18 cellular contexts compared by ENCODE assay signal in the genomic region with DNA sequence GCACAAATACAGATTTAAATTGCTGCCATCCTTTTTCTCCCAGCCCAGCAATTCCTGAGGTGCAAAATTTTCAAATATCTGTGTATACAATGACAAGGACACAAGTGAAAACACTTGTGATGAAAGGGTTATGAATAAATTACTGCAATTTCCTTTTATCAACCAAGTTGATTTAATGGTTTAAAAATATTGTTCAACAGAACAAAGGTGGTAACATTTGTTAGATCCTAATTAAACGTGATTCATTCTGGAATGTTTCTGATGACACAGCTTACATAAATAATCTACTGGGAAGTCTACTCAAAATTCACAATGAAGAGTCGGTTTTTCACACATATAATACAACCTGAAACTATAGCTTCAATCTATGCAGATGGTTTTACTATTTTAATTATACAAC. TPM values are rescaled to one million over a fixed set of nuclear protein-coding genes. Genes with fewer than 3 reads are reported as not detected.
DNase-seq lines count a peak whose midpoint lies in the region; FAIRE-seq and TF ChIP-seq lines count a peak whose summit lies in the region.
"Had no signal": no experiment of that assay in that cellular context is flagged by ENCODE, and none has a peak within 500 bp of the region (broad histone marks: within the 10 kb centered on the region; RNA-seq: fewer than 3 reads in every experiment).

No MANE protein-coding gene starts in this region.

- TF ChIP-seq CTCF in Calu3 (IDR thresholded peaks at IDR 0.05; ENCODE audit: unreplicated experiment) (no peak), OCI-LY1 (IDR thresholded peaks at IDR 0.05; ENCODE audit: low read length) (no peak), bronchial epithelial cell (IDR thresholded peaks at IDR 0.05; ENCODE audit: insufficient read depth, low read length, severe bottlenecking) (no peak), nephron (IDR thresholded peaks at IDR 0.05; ENCODE audit: unreplicated experiment in 3 of 3) (no peak)

- H3K27me3 Mint-ChIP-seq in Calu3 (ENCODE audit: unreplicated experiment), result no peaks in the 10 kb centered on the region
- no peaks in the 10 kb centered on the region for H3K27me3 Mint-ChIP-seq in nephron (ENCODE audit: low read depth)
- H3K27me3 Mint-ChIP-seq in activated CD4-positive, alpha-beta T cell treated with anti-CD3 and anti-CD28 coated beads, Interleukin-2, amount 10 ng/mL, durations not matched to agents 7 days and 5 days, result no peaks in the 10 kb centered on the region
- H3K27me3 Mint-ChIP-seq: activated CD4-positive, alpha-beta memory T cell treated with anti-CD3 and anti-CD28 coated beads for 36 hours; activated naive CD4-positive, alpha-beta T cell treated with anti-CD3 and anti-CD28 coated beads, Interleukin-2, amount 50 U/mL, for 24 hours had no signal

- no peaks in the 10 kb centered on the region for H4K20me1 ChIP-seq in OCI-LY1 (ENCODE audit: insufficient read depth, low read length)

- peak overlapping the region; percentile 85 for H3K27ac Mint-ChIP-seq in Calu3 (ENCODE audit: unreplicated experiment)
- H3K27ac Mint-ChIP-seq in nephron, result peak overlapping the region in 2 of 3 experiments; percentile 73 to 88
- H3K27ac Mint-ChIP-seq in activated CD4-positive, alpha-beta T cell treated with anti-CD3 and anti-CD28 coated beads, Interleukin-2, amount 10 ng/mL, durations not matched to agents 7 days and 5 days, result no peak overlapping the region
- H3K27ac Mint-ChIP-seq: activated CD4-positive, alpha-beta memory T cell treated with anti-CD3 and anti-CD28 coated beads for 36 hours had no signal

- H3K27me3 ChIP-seq in OCI-LY1 (ENCODE audit: insufficient read depth, low read length) (no peaks in the 10 kb centered on the region), bronchial epithelial cell (ENCODE audit: control insufficient read depth, insufficient read depth, low read length) (no peaks in the 10 kb centered on the region), H7 (ENCODE audit: control insufficient read depth, insufficient read depth, low read length) (no peaks in the 10 kb centered on the region)
- H3K27me3 ChIP-seq: MG63, stomach, uterus had no signal

- H3K4me1 Mint-ChIP-seq in Calu3 (ENCODE audit: low read depth, unreplicated experiment) (peaks cover 91% of the 10 kb centered on the region), nephron (peaks cover 48% of the 10 kb centered on the region)
- peaks cover 37% of the 10 kb centered on the region for H3K4me1 Mint-ChIP-seq in activated CD4-positive, alpha-beta T cell treated with anti-CD3 and anti-CD28 coated beads, Interleukin-2, amount 10 ng/mL, durations not matched to agents 7 days and 5 days

- BruUV-seq in Calu3 (replicated peaks; lab: Mats Ljungman, UMichigan), result no TSS peak

- H3K4me3 ChIP-seq in OCI-LY1 (ENCODE audit: low read depth, low read length, poor library complexity, severe bottlenecking), result no peak overlapping the region
- no peak overlapping the region for H3K4me3 ChIP-seq in bronchial epithelial cell (ENCODE audit: low read depth, low read length)
- H3K4me3 ChIP-seq in H7 (ENCODE audit: insufficient read depth, low read depth, low read length), result no peak overlapping the region
- H3K4me3 ChIP-seq: MG63, stomach, uterus had no signal

- H2AFZ ChIP-seq in OCI-LY1 (ENCODE audit: low read length), result no peak overlapping the region

- no peaks in the 10 kb centered on the region for H3K9me3 ChIP-seq in OCI-LY1 (ENCODE audit: low read length)
- H3K9me3 ChIP-seq: MG63, stomach, uterus had no signal

- H3K36me3 Mint-ChIP-seq in Calu3 (ENCODE audit: insufficient read depth, unreplicated experiment), result peaks cover 13% of the 10 kb centered on the region
- H3K36me3 Mint-ChIP-seq in nephron (ENCODE audit: low read depth), result no peaks in the 10 kb centered on the region
- no peaks in the 10 kb centered on the region for H3K36me3 Mint-ChIP-seq in activated CD4-positive, alpha-beta T cell treated with anti-CD3 and anti-CD28 coated beads, Interleukin-2, amount 10 ng/mL, durations not matched to agents 7 days and 5 days (ENCODE audit: low read depth)
- H3K36me3 Mint-ChIP-seq: activated naive CD4-positive, alpha-beta T cell treated with anti-CD3 and anti-CD28 coated beads, Interleukin-2, amount 50 U/mL, for 24 hours had no signal

- H3K4me2 ChIP-seq in OCI-LY1 (ENCODE audit: low read length), result peak overlapping the region; percentile 88

- H3K9ac ChIP-seq in OCI-LY1 (ENCODE audit: low read length), result peak overlapping the region; percentile 8; the same call in 1 of the 2 replicates

- CTCF ChIA-PET in Calu3 (lab: Charles Lee), result interaction anchor here (0.7 to 1.6 kb wide), 7 partner anchors 14 to 149 kb away, joined by 3 to 4 read pairs (median 4); partner anchors contain the start of gene SLC9A8
- CTCF ChIA-PET in activated CD4-positive, alpha-beta T cell treated with anti-CD3 and anti-CD28 coated beads, Interleukin-2, amount 10 ng/mL, durations not matched to agents 7 days and 5 days (lab: Charles Lee), result interaction anchor here (0.9 to 1.4 kb wide), 2 partner anchors 11 to 12 kb away, joined by 3 read pairs; no protein-coding TSS in a partner anchor

- peaks cover 100% of the 10 kb centered on the region for H3K4me1 ChIP-seq in OCI-LY1 (ENCODE audit: insufficient read depth, low read length, severe bottlenecking)

- peaks cover 99% of the 10 kb centered on the region for H3K79me2 ChIP-seq in OCI-LY1 (ENCODE audit: insufficient read depth, low read length)

- no peaks in the 10 kb centered on the region for H3K9me3 Mint-ChIP-seq in Calu3 (ENCODE audit: low read depth, unreplicated experiment)
- no peaks in the 10 kb centered on the region for H3K9me3 Mint-ChIP-seq in nephron
- no peaks in the 10 kb centered on the region for H3K9me3 Mint-ChIP-seq in activated CD4-positive, alpha-beta T cell treated with anti-CD3 and anti-CD28 coated beads, Interleukin-2, amount 10 ng/mL, durations not matched to agents 7 days and 5 days
- H3K9me3 Mint-ChIP-seq: activated CD4-positive, alpha-beta memory T cell treated with anti-CD3 and anti-CD28 coated beads for 36 hours; activated naive CD4-positive, alpha-beta T cell treated with anti-CD3 and anti-CD28 coated beads, Interleukin-2, amount 50 U/mL, for 24 hours had no signal

- no peak for FAIRE-seq in bronchial epithelial cell (lab: Jason Lieb, UNC)

- POLR2A ChIA-PET in activated CD4-positive, alpha-beta T cell treated with anti-CD3 and anti-CD28 coated beads, Interleukin-2, amount 10 ng/mL, durations not matched to agents 7 days and 5 days (lab: Charles Lee), result no interaction called here

- H3F3A ChIP-seq in OCI-LY1 (ENCODE audit: insufficient read depth, low read length), result 0 out of 2 replicates have a peak, but pooled peaks cover 8% of the 10 kb centered on the region

- H3K4me3 Mint-ChIP-seq in Calu3 (ENCODE audit: low read depth, unreplicated experiment), result no peak overlapping the region
- H3K4me3 Mint-ChIP-seq in nephron, result no peak overlapping the region
- H3K4me3 Mint-ChIP-seq in activated CD4-positive, alpha-beta T cell treated with anti-CD3 and anti-CD28 coated beads, Interleukin-2, amount 10 ng/mL, durations not matched to agents 7 days and 5 days, result no peak overlapping the region
- H3K4me3 Mint-ChIP-seq: activated CD4-positive, alpha-beta memory T cell treated with anti-CD3 and anti-CD28 coated beads for 36 hours; activated naive CD4-positive, alpha-beta T cell treated with anti-CD3 and anti-CD28 coated beads, Interleukin-2, amount 50 U/mL, for 24 hours had no signal

- H3K9me2 ChIP-seq in OCI-LY1 (ENCODE audit: low read depth, low read length), result no peaks in the 10 kb centered on the region

- no peak for DNase-seq in Calu3
- DNase-seq in bronchial epithelial cell (ENCODE audit: low read depth), result peak; percentile 69
- DNase-seq in H7, result no peak
- DNase-seq in T-helper 9 cell, result no peak
- DNase-seq in DMS 273 treated with DMSO at 0.1 percent for 48 hours (lab: John Stamatoyannopoulos, UW), result no peak
- DNase-seq in activated CD4-positive, alpha-beta T cell treated with anti-CD3 and anti-CD28 coated beads, Interleukin-2, amount 10 ng/mL, durations not matched to agents 7 days and 5 days, result no peak
- DNase-seq: activated CD4-positive, alpha-beta memory T cell treated with anti-CD3 and anti-CD28 coated beads for 36 hours; activated T-cell treated with anti-CD3 and anti-CD28 coated beads, Interleukin-2, amount 50 U/mL, for 1 hour; kidney glomerular epithelial cell; MG63; NCI-H524; PC-3; stimulated activated CD4-positive, alpha-beta T cell treated with anti-CD3 and anti-CD28 coated beads, Interleukin-2, amount 100 ng/mL, for 24 hours; uterus had no signal

- H3K36me3 ChIP-seq in OCI-LY1 (ENCODE audit: insufficient read depth, low read length) (no peaks in the 10 kb centered on the region), bronchial epithelial cell (ENCODE audit: control insufficient read depth, insufficient read depth, low read length) (no peaks in the 10 kb centered on the region), H7 (replicated peaks; ENCODE audit: control insufficient read depth, insufficient read depth, low read length) (no peaks in the 10 kb centered on the region)
- H3K36me3 ChIP-seq: MG63, stomach, uterus had no signal

- intact Hi-C loops in Calu3 (cut with micrococcal nuclease; ENCODE audit: unreplicated experiment), result loop anchor here (5.0 to 10.0 kb wide), 4 partner anchors 34 to 96 kb away; no protein-coding TSS in a partner anchor

- peak overlapping the region; percentile 87 for H3K27ac ChIP-seq in OCI-LY1 (ENCODE audit: low read depth, low read length, poor library complexity, severe bottlenecking)
- H3K27ac ChIP-seq: uterus had no signal

RNA-seq across cellular contexts. Expression of gene B4GALT5, which starts 17.1 kb away (rescaled TPM):
- 117 and 131 TPM in 2 replicates for total RNA-seq in Calu3 (2022)
- total RNA-seq in bronchial epithelial cell, result 9.7 and 25.2 TPM in 2 replicates
- 31.7 and 35.2 TPM in 2 replicates for total RNA-seq in H7 (2014; rRNA removed; shearing (Covaris generic))
- 10 to 100 TPM; 11.2 to 14.3 TPM for total RNA-seq in activated CD4-positive, alpha-beta T cell treated with anti-CD3 and anti-CD28 coated beads, Interleukin-2, amount 10 ng/mL, durations not matched to agents 7 days and 5 days
